ENCODE assay signal across 13 cellular contexts in genomic region chr15:74891469-74891868, GRCh38. TPM values are rescaled to one million over a fixed set of nuclear protein-coding genes. Genes with fewer than 3 reads are reported as not detected.
DNase-seq lines count a peak whose midpoint lies in the region; ATAC-seq, FAIRE-seq and TF ChIP-seq lines count a peak whose summit lies in the region.
"Had no signal": no experiment of that assay in that cellular context is flagged by ENCODE, and none has a peak within 500 bp of the region (broad histone marks: within the 10 kb centered on the region; RNA-seq: fewer than 3 reads in every experiment).

No MANE protein-coding gene starts in this region.

- intact Hi-C loops in right lobe of liver (cut with DNase I) (no loop called here), transverse colon (cut with DNase I; ENCODE audit: low total_unique reads) (no loop called here)

- no peak overlapping the region for H3K4me3 ChIP-seq in right lobe of liver
- H3K4me3 ChIP-seq in transverse colon: no peak overlapping the region
- H3K4me3 ChIP-seq: testis had no signal

- 24% methylated on average over 2 of the region's 3 CpGs for WGBS in right lobe of liver (ENCODE audit: insufficient coverage, low coverage, low lambda C conversion rate, missing lambda C conversion rate)
- WGBS in transverse colon (ENCODE audit: low coverage in 1 of 2), 2 donors: 80% methylated on average over 1 to 3 of the region's 3 CpGs

- peak; percentile 31 to 70 (median 41) for ATAC-seq in right lobe of liver

- peak overlapping the region; percentile 78 for H3K4me3 Mint-ChIP-seq in activated naive CD4-positive, alpha-beta T cell treated with anti-CD3 and anti-CD28 coated beads, Interleukin-2, amount 10 ng/mL, durations not matched to agents 7 days and 5 days
- peak overlapping the region; percentile 93 for H3K4me3 Mint-ChIP-seq in activated naive CD8-positive, alpha-beta T cell treated with anti-CD3 and anti-CD28 coated beads for 36 hours

- H3K4me1 Mint-ChIP-seq in activated naive CD4-positive, alpha-beta T cell treated with anti-CD3 and anti-CD28 coated beads, Interleukin-2, amount 10 ng/mL, durations not matched to agents 7 days and 5 days: peaks cover 60% of the 10 kb centered on the region
- peaks cover 38% of the 10 kb centered on the region for H3K4me1 Mint-ChIP-seq in activated naive CD8-positive, alpha-beta T cell treated with anti-CD3 and anti-CD28 coated beads for 36 hours

- no peaks in the 10 kb centered on the region for H3K9me3 ChIP-seq in right lobe of liver
- H3K9me3 ChIP-seq in transverse colon: no peaks in the 10 kb centered on the region
- H3K9me3 ChIP-seq: testis had no signal

- in situ Hi-C loops in transverse colon (cut with MboI; ENCODE audit: low pct_ligation_motif_present in 1 of 4, low pct_unique_long_range_greater_than_20kb in 1 of 4, low sequenced_read_pairs in 3 of 4): no loop called here

- FAIRE-seq in D721Med (lab: Jason Lieb, UNC): no peak
- FAIRE-seq: kidney had no signal

- H3K36me3 Mint-ChIP-seq in activated naive CD4-positive, alpha-beta T cell treated with anti-CD3 and anti-CD28 coated beads, Interleukin-2, amount 10 ng/mL, durations not matched to agents 7 days and 5 days: peaks cover 38% of the 10 kb centered on the region
- peaks cover 31% of the 10 kb centered on the region for H3K36me3 Mint-ChIP-seq in activated naive CD8-positive, alpha-beta T cell treated with anti-CD3 and anti-CD28 coated beads for 36 hours

- TF ChIP-seq POLR2A in right lobe of liver (IDR thresholded peaks at IDR 0.05) (no peak), transverse colon (IDR thresholded peaks at IDR 0.05) (peak; percentile 8)

- H3K4me1 ChIP-seq in right lobe of liver (peaks cover 0 to 29% (median 8%) of the 10 kb centered on the region in 4 donors), transverse colon (peaks cover 3 to 42% (median 32%) of the 10 kb centered on the region in 4 donors)

- H3K36me3 ChIP-seq in right lobe of liver (peaks cover 0 to 2% (median 0%) of the 10 kb centered on the region in 4 donors), transverse colon (no peaks in the 10 kb centered on the region)

- H3K9me3 Mint-ChIP-seq in activated naive CD4-positive, alpha-beta T cell treated with anti-CD3 and anti-CD28 coated beads, Interleukin-2, amount 10 ng/mL, durations not matched to agents 7 days and 5 days: no peaks in the 10 kb centered on the region
- no peaks in the 10 kb centered on the region for H3K9me3 Mint-ChIP-seq in activated naive CD8-positive, alpha-beta T cell treated with anti-CD3 and anti-CD28 coated beads for 36 hours
- H3K9me3 Mint-ChIP-seq: central memory CD8-positive, alpha-beta T cell had no signal

- CTCF ChIA-PET in activated naive CD4-positive, alpha-beta T cell treated with anti-CD3 and anti-CD28 coated beads, Interleukin-2, amount 10 ng/mL, durations not matched to agents 7 days and 5 days (lab: Charles Lee): interaction anchor here (0.9 to 3.1 kb wide), 2 partner anchors 10 to 33 kb away, joined by 3 to 15 read pairs; no protein-coding TSS in a partner anchor

- no peak for DNase-seq in activated naive CD4-positive, alpha-beta T cell treated with anti-CD3 and anti-CD28 coated beads, Interleukin-2, amount 10 ng/mL, durations not matched to agents 7 days and 5 days
- DNase-seq in activated naive CD4-positive, alpha-beta T cell treated with anti-CD3 and anti-CD28 coated beads, Interleukin-2, amount 50 U/mL, for 16 hours: no peak
- DNase-seq in activated naive CD8-positive, alpha-beta T cell treated with anti-CD3 and anti-CD28 coated beads for 36 hours: no peak
- DNase-seq in right lobe of liver: peak; percentile 40 to 83 (median 77)
- peak; percentile 85 for DNase-seq in transverse colon
- no peak for DNase-seq in D721Med (ENCODE audit: insufficient read length, low spot score)
- DNase-seq in SKM-1 (lab: John Stamatoyannopoulos, UW; ENCODE audit: unreplicated experiment): no peak
- no peak for DNase-seq in iPS-NIHi11 (ENCODE audit: low spot score)
- DNase-seq: kidney; NCI-H187 treated with DMSO at 0.1 percent for 48 hours; NK-92 treated with Interleukin-12 subunit alpha and Interleukin-12 subunit beta, amount 100 ng/mL, for 24 hours; testis had no signal

- H3K27ac ChIP-seq in right lobe of liver (peak overlapping the region in 2 of 3 donors; percentile 3 to 74), transverse colon (peak overlapping the region; percentile 82 to 89 (median 84))
- H3K27ac ChIP-seq: testis had no signal

- H3K27me3 Mint-ChIP-seq in activated naive CD4-positive, alpha-beta T cell treated with anti-CD3 and anti-CD28 coated beads, Interleukin-2, amount 10 ng/mL, durations not matched to agents 7 days and 5 days: no peaks in the 10 kb centered on the region
- no peaks in the 10 kb centered on the region for H3K27me3 Mint-ChIP-seq in activated naive CD8-positive, alpha-beta T cell treated with anti-CD3 and anti-CD28 coated beads for 36 hours
- H3K27me3 Mint-ChIP-seq: central memory CD8-positive, alpha-beta T cell had no signal

- peak overlapping the region; percentile 99 for H3K27ac Mint-ChIP-seq in activated naive CD4-positive, alpha-beta T cell treated with anti-CD3 and anti-CD28 coated beads, Interleukin-2, amount 10 ng/mL, durations not matched to agents 7 days and 5 days
- no peak overlapping the region for H3K27ac Mint-ChIP-seq in activated naive CD8-positive, alpha-beta T cell treated with anti-CD3 and anti-CD28 coated beads for 36 hours

- no peak for TF ChIP-seq CTCF in right lobe of liver (IDR thresholded peaks at IDR 0.05)
- no peak for TF ChIP-seq CTCF in transverse colon (IDR thresholded peaks at IDR 0.05)
- TF ChIP-seq CTCF in D721Med (IDR thresholded peaks at IDR 0.05; ENCODE audit: insufficient read depth, missing control alignments): no peak

- peak; percentile 66 for TF ChIP-seq EP300 in transverse colon (IDR thresholded peaks at IDR 0.05; ENCODE audit: low read depth)

- no peaks in the 10 kb centered on the region for H3K27me3 ChIP-seq in right lobe of liver
- no peaks in the 10 kb centered on the region for H3K27me3 ChIP-seq in transverse colon
- H3K27me3 ChIP-seq: testis had no signal

RNA-seq across cellular contexts. Expression of gene MPI, which starts 1.6 kb away (rescaled TPM):
- 10 to 100 TPM; 71.4 to 73.2 TPM for total RNA-seq in activated naive CD8-positive, alpha-beta T cell treated with anti-CD3 and anti-CD28 coated beads for 36 hours
- 10 to 100 TPM; 23.5 to 69.7 (median 40.8) TPM for total RNA-seq in right lobe of liver
- 100 to 1,000 TPM in 2 of 4 donors, 10 to 100 TPM in 2; 63.1 to 176 (median 98.4) TPM for total RNA-seq in transverse colon

RNA-seq across cellular contexts. Expression of gene FAM219B, which starts 15.2 kb away (rescaled TPM):
- 10 to 100 TPM; 31.5 to 37.6 TPM for total RNA-seq in activated naive CD8-positive, alpha-beta T cell treated with anti-CD3 and anti-CD28 coated beads for 36 hours
- 10 to 100 TPM; 11.1 to 14.7 (median 13.3) TPM for total RNA-seq in right lobe of liver
- 100 to 1,000 TPM in 1 of 4 donors, 10 to 100 TPM in 3; 62.8 to 428 (median 68.7) TPM for total RNA-seq in transverse colon

RNA-seq across cellular contexts. Expression of gene SCAMP2, which starts 18.3 kb away (rescaled TPM):
- 10 to 100 TPM; 57.5 to 59.6 TPM for total RNA-seq in activated naive CD8-positive, alpha-beta T cell treated with anti-CD3 and anti-CD28 coated beads for 36 hours
- total RNA-seq in right lobe of liver: 10 to 100 TPM; 33.9 to 45.9 (median 41.7) TPM
- 100 to 1,000 TPM; 154 to 234 (median 193) TPM for total RNA-seq in transverse colon

RNA-seq across cellular contexts. Expression of gene COX5A, which starts 46.4 kb away (rescaled TPM):
- total RNA-seq in activated naive CD8-positive, alpha-beta T cell treated with anti-CD3 and anti-CD28 coated beads for 36 hours: 100 to 1,000 TPM; 352 to 363 TPM
- total RNA-seq in right lobe of liver (100 to 1,000 TPM; 130 to 169 (median 141) TPM), transverse colon (100 to 1,000 TPM; 135 to 437 (median 219) TPM)

RNA-seq across cellular contexts. Expression of gene ULK3, which starts 48.5 kb away (rescaled TPM):
- 10 to 100 TPM; 41.1 to 49.9 TPM for total RNA-seq in activated naive CD8-positive, alpha-beta T cell treated with anti-CD3 and anti-CD28 coated beads for 36 hours
- total RNA-seq in right lobe of liver: 10 to 100 TPM; 19.7 to 25.1 (median 22.1) TPM
- 100 to 1,000 TPM; 138 to 473 (median 312) TPM for total RNA-seq in transverse colon

Comparison
In these comparisons a context has a peak if more than half of its experiments do, and no peak if none do; other contexts are left out.
1. DNase-seq: peak in right lobe of liver (3 of 3) and transverse colon (single experiment); none in activated naive CD4-positive, alpha-beta T cell treated with anti-CD3 and anti-CD28 coated beads, Interleukin-2, amount 10 ng/mL, durations not matched to agents 7 days and 5 days (single experiment), activated naive CD4-positive, alpha-beta T cell treated with anti-CD3 and anti-CD28 coated beads, Interleukin-2, amount 50 U/mL, for 16 hours (single experiment), activated naive CD8-positive, alpha-beta T cell treated with anti-CD3 and anti-CD28 coated beads for 36 hours (single experiment), D721Med (single experiment), SKM-1 (single experiment) and iPS-NIHi11 (single experiment).